8 cellular contexts compared by ENCODE assay signal in the genomic region with DNA sequence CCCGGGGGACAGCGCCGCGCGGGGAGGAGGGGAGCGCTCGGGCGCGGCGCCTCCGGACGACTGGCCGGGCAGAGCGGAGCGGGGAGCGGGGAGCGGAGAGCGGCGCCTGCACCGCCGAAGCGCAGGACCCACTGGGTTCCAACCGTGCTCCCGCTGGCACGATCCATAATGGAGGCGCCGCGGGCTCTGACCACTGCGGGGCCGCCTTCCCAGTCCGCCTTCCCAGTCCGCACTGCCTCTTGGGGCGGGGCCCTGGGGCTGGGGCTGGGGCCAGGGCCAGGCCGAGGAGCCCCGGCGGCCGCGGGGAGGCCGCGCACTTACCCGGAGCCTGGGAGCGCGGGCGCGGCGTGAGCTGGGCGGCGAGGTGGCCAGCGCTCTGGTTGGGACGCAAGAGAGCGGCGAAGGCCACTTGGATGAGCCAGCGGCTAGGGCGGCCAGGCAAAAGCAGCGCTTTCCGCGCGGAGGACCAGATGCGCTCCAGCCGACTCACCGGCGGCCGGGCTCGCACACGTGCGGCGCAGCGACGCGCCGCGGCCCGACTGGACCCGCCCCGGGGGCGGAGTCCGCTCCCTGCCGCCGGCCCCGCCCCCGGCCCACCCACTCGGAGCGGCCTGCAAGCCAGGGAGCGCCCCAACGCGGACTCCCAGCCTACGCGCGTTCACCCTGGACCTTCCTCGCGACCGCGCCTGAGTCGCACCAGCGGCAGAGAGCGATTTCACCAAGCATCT. TPM values are rescaled to one million over a fixed set of nuclear protein-coding genes. Genes with fewer than 3 reads are reported as not detected.
A peak's percentile ranks its signal among the peaks of the same experiment; 100 is the strongest.
DNase-seq lines count a peak whose midpoint lies in the region; ATAC-seq, FAIRE-seq and TF ChIP-seq lines count a peak whose summit lies in the region.

A gene with protein sequence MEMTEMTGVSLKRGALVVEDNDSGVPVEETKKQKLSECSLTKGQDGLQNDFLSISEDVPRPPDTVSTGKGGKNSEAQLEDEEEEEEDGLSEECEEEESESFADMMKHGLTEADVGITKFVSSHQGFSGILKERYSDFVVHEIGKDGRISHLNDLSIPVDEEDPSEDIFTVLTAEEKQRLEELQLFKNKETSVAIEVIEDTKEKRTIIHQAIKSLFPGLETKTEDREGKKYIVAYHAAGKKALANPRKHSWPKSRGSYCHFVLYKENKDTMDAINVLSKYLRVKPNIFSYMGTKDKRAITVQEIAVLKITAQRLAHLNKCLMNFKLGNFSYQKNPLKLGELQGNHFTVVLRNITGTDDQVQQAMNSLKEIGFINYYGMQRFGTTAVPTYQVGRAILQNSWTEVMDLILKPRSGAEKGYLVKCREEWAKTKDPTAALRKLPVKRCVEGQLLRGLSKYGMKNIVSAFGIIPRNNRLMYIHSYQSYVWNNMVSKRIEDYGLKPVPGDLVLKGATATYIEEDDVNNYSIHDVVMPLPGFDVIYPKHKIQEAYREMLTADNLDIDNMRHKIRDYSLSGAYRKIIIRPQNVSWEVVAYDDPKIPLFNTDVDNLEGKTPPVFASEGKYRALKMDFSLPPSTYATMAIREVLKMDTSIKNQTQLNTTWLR (minus strand): TSS at position 541 of the 728 bp plus-strand sequence. CDS start 13,759 bp downstream, outside the sequence.

- no peaks in the 10 kb centered on the region for H3K9me1 ChIP-seq in endothelial cell of umbilical vein (replicated peaks; ENCODE audit: control insufficient read depth, extremely low read depth, insufficient read depth, low read length)

- CTCF ChIA-PET in Caco-2 (lab: Charles Lee) (interaction anchor here (0.6 kb wide), 1 partner anchor 10 kb away, joined by 4 read pairs; no protein-coding TSS in a partner anchor), endothelial cell of umbilical vein (lab: Charles Lee) (interaction anchor here (1.0 kb wide), 1 partner anchor 10 kb away, joined by 3 read pairs; a partner anchor contains a TSS)

- H3K4me2 ChIP-seq in endothelial cell of umbilical vein (ENCODE audit: insufficient read depth, low read length): peak within 1 kb of the TSS; percentile 55

- ATAC-seq in GM21367 (IDR thresholded peaks at IDR 0.05; ENCODE audit: unreplicated experiment): peak; percentile 80

- intact Hi-C loops in Caco-2 (cut with micrococcal nuclease; ENCODE audit: unreplicated experiment): loop anchor here (1.0 to 5.0 kb wide), 2 partner anchors 9 to 480 kb away; no protein-coding TSS in a partner anchor
- intact Hi-C loops in endothelial cell of umbilical vein (cut with micrococcal nuclease): loop anchor here (2.0 kb wide), 2 partner anchors 25 to 33 kb away; no protein-coding TSS in a partner anchor

- H3K27me3 Mint-ChIP-seq in Caco-2 (ENCODE audit: insufficient read depth, unreplicated experiment): no peaks in the 10 kb centered on the region

- FAIRE-seq in HTR-8/SVneo (lab: Jason Lieb, UNC) (no peak), endothelial cell of umbilical vein (lab: Jason Lieb, UNC) (peak; percentile 88)

- dilution Hi-C loops in endothelial cell of umbilical vein (cut with MboI; ENCODE audit: extremely low pct_ligation_motif_present, low sequenced_read_pairs): no loop called here

- H3K9ac ChIP-seq in NT2/D1 (ENCODE audit: insufficient read length, low read depth) (peak within 1 kb of the TSS; percentile 94), endothelial cell of umbilical vein (replicated peaks; ENCODE audit: extremely low read depth, insufficient read depth, low read length) (peak within 1 kb of the TSS; percentile 78)

- peak within 1 kb of the TSS; percentile 94 for H3K27ac Mint-ChIP-seq in Caco-2 (ENCODE audit: unreplicated experiment)

- no peaks in the 10 kb centered on the region for H3K27me3 ChIP-seq in Caco-2 (replicated peaks; ENCODE audit: control insufficient read depth, insufficient read depth, low read length)
- no peaks in the 10 kb centered on the region for H3K27me3 ChIP-seq in NT2/D1 (ENCODE audit: insufficient read depth, insufficient read length)
- H3K27me3 ChIP-seq in endothelial cell of umbilical vein (ENCODE audit: control insufficient read depth in 2 of 2, insufficient read depth in 2 of 2, low read length in 2 of 2): no peaks in the 10 kb centered on the region
- H3K27me3 ChIP-seq in mononuclear cell (ENCODE audit: insufficient read depth, low read length): no peaks in the 10 kb centered on the region

- peak within 1 kb of the TSS; percentile 70 for H3K27ac ChIP-seq in endothelial cell of umbilical vein (ENCODE audit: insufficient read depth, low read depth, low read length)

- peaks cover 8% of the 10 kb centered on the region for H3K4me1 Mint-ChIP-seq in Caco-2 (ENCODE audit: low read depth, unreplicated experiment)

- peaks cover 26% of the 10 kb centered on the region for H3K36me3 Mint-ChIP-seq in Caco-2 (ENCODE audit: insufficient read depth, unreplicated experiment)

- peak; percentile 91 for DNase-seq in Caco-2
- DNase-seq in HTR-8/SVneo (ENCODE audit: insufficient read length, low spot score): peak; percentile 87
- DNase-seq in NT2/D1 (ENCODE audit: low read depth, low spot score): peak; percentile 86
- peak; percentile 93 for DNase-seq in activated CD8-positive, alpha-beta memory T cell treated with anti-CD3 and anti-CD28 coated beads, Interleukin-2, amount 50 U/mL, for 48 hours
- peak; percentile 90 for DNase-seq in endothelial cell of umbilical vein (ENCODE audit: low read depth, low spot score)
- DNase-seq in stimulated activated CD8-positive, alpha-beta memory T cell treated with anti-CD3 and anti-CD28 coated beads, Interleukin-2, amount 100 ng/mL, for 48 hours (ENCODE audit: low read depth in 2 of 2): peak; percentile 78 to 84

- H3K79me2 ChIP-seq in endothelial cell of umbilical vein (ENCODE audit: control insufficient read depth, insufficient read depth, low read length): peaks cover 41% of the 10 kb centered on the region

- POLR2A ChIA-PET in Caco-2 (lab: Charles Lee): interaction anchor here (2.3 kb wide), 1 partner anchor 10 kb away, joined by 8 read pairs; a partner anchor contains a TSS
- POLR2A ChIA-PET in endothelial cell of umbilical vein (lab: Charles Lee): no interaction called here

- TF ChIP-seq POLR2A in endothelial cell of umbilical vein (IDR thresholded peaks at IDR 0.05; ENCODE audit: low read depth, low read length): peak; percentile 90

- no peaks in the 10 kb centered on the region for H3K9me3 ChIP-seq in Caco-2
- H3K9me3 ChIP-seq in NT2/D1 (ENCODE audit: insufficient read depth, low read length): no peaks in the 10 kb centered on the region
- no peaks in the 10 kb centered on the region for H3K9me3 ChIP-seq in endothelial cell of umbilical vein (replicated peaks; ENCODE audit: control insufficient read depth, insufficient read depth, low read length)
- H3K9me3 ChIP-seq in mononuclear cell (ENCODE audit: low read depth, low read length): no peaks in the 10 kb centered on the region

- H3K4me1 ChIP-seq in Caco-2 (0 out of 2 replicates have a peak, but pooled peaks cover 9% of the 10 kb centered on the region), NT2/D1 (ENCODE audit: insufficient read depth, insufficient read length) (peaks cover 3% of the 10 kb centered on the region), endothelial cell of umbilical vein (ENCODE audit: control insufficient read depth, extremely low read depth, insufficient read depth, low read length) (peaks cover 7% of the 10 kb centered on the region), mononuclear cell (ENCODE audit: insufficient read depth, low read length) (peaks cover 16% of the 10 kb centered on the region)

- H3K36me3 ChIP-seq in Caco-2 (ENCODE audit: control insufficient read depth, insufficient read depth, low read length) (peaks cover 2% of the 10 kb centered on the region), NT2/D1 (ENCODE audit: insufficient read depth, insufficient read length, low read length) (peaks cover 21% of the 10 kb centered on the region), endothelial cell of umbilical vein (ENCODE audit: control insufficient read depth in 2 of 2, extremely low read depth in 1 of 2, insufficient read depth in 2 of 2, low read length in 2 of 2) (no peaks in the 10 kb centered on the region)

- BruUV-seq in Caco-2 (replicated peaks; lab: Mats Ljungman, UMichigan) (no TSS peak), endothelial cell of umbilical vein (replicated peaks; lab: Mats Ljungman, UMichigan) (no TSS peak)

- H3K4me3 ChIP-seq in Caco-2 (ENCODE audit: low read depth, low read length): peak within 1 kb of the TSS; percentile 97
- peak within 1 kb of the TSS; percentile 81 for H3K4me3 ChIP-seq in NT2/D1 (ENCODE audit: insufficient read length, low read depth)
- H3K4me3 ChIP-seq in endothelial cell of umbilical vein (replicated peaks in 1 of 3; ENCODE audit: insufficient read depth in 1 of 3, low read depth in 1 of 3, low read length in 3 of 3): peak within 1 kb of the TSS; percentile 55 to 79 (median 59)
- peak within 1 kb of the TSS; percentile 48 for H3K4me3 ChIP-seq in mononuclear cell (ENCODE audit: low read length)

- peaks cover 7% of the 10 kb centered on the region for H3K9me3 Mint-ChIP-seq in Caco-2 (ENCODE audit: unreplicated experiment)

- no peaks in the 10 kb centered on the region for H4K20me1 ChIP-seq in endothelial cell of umbilical vein (replicated peaks; ENCODE audit: control insufficient read depth, extremely low read depth, insufficient read depth, low read length)

- H2AFZ ChIP-seq in endothelial cell of umbilical vein (ENCODE audit: low read depth, low read length): peak within 1 kb of the TSS; percentile 96

- H3K4me3 Mint-ChIP-seq in Caco-2 (ENCODE audit: unreplicated experiment): peak within 1 kb of the TSS; percentile 92

- TF ChIP-seq CTCF in Caco-2 (IDR thresholded peaks at IDR 0.05; ENCODE audit: insufficient read depth in 1 of 2, low read depth in 1 of 2, low read length in 1 of 2, severe bottlenecking in 1 of 2, unreplicated experiment in 1 of 2) (no peak), endothelial cell of umbilical vein (IDR thresholded peaks at IDR 0.05; ENCODE audit: extremely low read depth in 1 of 2, insufficient read depth in 1 of 2, low read depth in 1 of 2, low read length in 2 of 2) (no peak)

TF ChIP-seq in endothelial cell of umbilical vein, 7 proteins besides CTCF, POLR2A, EP300 and RAD21 (continues in another document):
- TF ChIP-seq MYC (IDR thresholded peaks at IDR 0.05; ENCODE audit: low read depth, low read length) (no peak), FOS (IDR thresholded peaks at IDR 0.05; ENCODE audit: borderline replicate concordance, insufficient read depth, low read length) (peak; percentile 17)

RNA-seq across cellular contexts. Expression of the gene that starts here (rescaled TPM):
- total RNA-seq in Caco-2 (2022) (36.3 TPM in 2 replicates), endothelial cell of umbilical vein (31.2 and 33.9 TPM in 2 replicates), mononuclear cell (6.3 TPM)
- 8.1 and 15.8 TPM in 2 replicates for polyA plus RNA-seq in endothelial cell of umbilical vein
- polyA plus RNA-seq in endothelial cell of umbilical vein (2011; cell fraction: cytosol; rRNA removed): 12.4 and 12.9 TPM in 2 replicates
- polyA plus RNA-seq in endothelial cell of umbilical vein (2011; cell fraction: nucleus; rRNA removed): 26.0 and 31.2 TPM in 2 replicates
- polyA plus RNA-seq in endothelial cell of umbilical vein (2012): 15.4 and 21.4 TPM in 2 replicates
- polyA minus RNA-seq in endothelial cell of umbilical vein: 7.5 and 8.8 TPM in 2 replicates
- 17.0 TPM for polyA minus RNA-seq in endothelial cell of umbilical vein (2011; cell fraction: cytosol; rRNA and poly(A)+ RNA removed)
- polyA minus RNA-seq in endothelial cell of umbilical vein (2011; cell fraction: nucleus; rRNA and poly(A)+ RNA removed): 11.8 and 15.3 TPM in 2 replicates

Comparison
In these comparisons a context has a peak if more than half of its experiments do, and no peak if none do; other contexts are left out.
1. Peak in every context shown above with its lines: DNase-seq, ATAC-seq, H3K4me3 ChIP-seq and H3K27ac ChIP-seq.